Comparison of ENCODE assay signal across 1 cellular context in the genomic region with DNA sequence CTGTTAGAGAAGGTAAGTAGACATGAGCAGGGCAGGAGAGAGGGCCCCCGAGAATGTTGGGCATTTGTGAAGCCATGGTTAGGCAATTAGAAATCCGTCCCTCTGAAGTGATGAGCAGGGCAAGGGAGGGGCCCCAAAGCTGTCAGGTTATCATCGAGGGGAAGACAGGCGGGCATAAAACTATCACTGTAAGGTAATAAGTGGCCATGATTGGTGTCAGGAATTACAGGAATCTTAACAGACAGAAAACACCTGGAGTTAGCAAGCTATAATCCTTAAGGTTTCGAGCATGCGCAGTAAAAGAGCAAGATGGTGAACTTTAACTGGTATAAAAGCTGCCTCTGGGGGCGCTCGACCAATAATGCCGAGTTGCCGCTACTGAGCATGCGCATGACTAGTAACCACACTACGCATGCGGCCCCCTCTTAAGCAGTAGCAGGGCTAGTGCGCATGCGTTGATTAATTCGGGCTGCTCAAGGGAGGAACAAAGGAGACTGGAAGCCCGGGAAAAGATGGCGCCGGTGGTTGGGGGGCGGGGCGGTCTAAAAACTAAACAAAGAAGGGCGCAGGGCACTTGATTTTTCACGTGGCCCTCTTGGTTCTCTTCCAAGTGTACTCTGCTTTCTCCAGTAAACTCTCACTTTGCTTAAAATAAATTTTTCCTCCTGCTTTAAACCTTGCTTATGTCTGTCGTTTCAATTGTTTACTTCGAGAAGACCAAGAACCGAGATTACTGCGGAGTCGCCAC.
TF ChIP-seq lines count a peak whose summit lies in the region.

No MANE protein-coding gene starts in this region.

TF ChIP-seq in GM12878, 131 proteins besides CTCF, POLR2A, EP300 and RAD21 (continued from another document and continues in another):
- TF ChIP-seq, protein P1, sequence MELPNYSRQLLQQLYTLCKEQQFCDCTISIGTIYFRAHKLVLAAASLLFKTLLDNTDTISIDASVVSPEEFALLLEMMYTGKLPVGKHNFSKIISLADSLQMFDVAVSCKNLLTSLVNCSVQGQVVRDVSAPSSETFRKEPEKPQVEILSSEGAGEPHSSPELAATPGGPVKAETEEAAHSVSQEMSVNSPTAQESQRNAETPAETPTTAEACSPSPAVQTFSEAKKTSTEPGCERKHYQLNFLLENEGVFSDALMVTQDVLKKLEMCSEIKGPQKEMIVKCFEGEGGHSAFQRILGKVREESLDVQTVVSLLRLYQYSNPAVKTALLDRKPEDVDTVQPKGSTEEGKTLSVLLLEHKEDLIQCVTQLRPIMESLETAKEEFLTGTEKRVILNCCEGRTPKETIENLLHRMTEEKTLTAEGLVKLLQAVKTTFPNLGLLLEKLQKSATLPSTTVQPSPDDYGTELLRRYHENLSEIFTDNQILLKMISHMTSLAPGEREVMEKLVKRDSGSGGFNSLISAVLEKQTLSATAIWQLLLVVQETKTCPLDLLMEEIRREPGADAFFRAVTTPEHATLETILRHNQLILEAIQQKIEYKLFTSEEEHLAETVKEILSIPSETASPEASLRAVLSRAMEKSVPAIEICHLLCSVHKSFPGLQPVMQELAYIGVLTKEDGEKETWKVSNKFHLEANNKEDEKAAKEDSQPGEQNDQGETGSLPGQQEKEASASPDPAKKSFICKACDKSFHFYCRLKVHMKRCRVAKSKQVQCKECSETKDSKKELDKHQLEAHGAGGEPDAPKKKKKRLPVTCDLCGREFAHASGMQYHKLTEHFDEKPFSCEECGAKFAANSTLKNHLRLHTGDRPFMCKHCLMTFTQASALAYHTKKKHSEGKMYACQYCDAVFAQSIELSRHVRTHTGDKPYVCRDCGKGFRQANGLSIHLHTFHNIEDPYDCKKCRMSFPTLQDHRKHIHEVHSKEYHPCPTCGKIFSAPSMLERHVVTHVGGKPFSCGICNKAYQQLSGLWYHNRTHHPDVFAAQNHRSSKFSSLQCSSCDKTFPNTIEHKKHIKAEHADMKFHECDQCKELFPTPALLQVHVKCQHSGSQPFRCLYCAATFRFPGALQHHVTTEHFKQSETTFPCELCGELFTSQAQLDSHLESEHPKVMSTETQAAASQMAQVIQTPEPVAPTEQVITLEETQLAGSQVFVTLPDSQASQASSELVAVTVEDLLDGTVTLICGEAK (IDR thresholded peaks at IDR 0.05; ENCODE audit: borderline replicate concordance): no peak
- TF ChIP-seq SIX5 (IDR thresholded peaks at IDR 0.05; ENCODE audit: low read depth, low read length, severe bottlenecking): no peak
- peak; percentile 15; the same call in 1 of the 2 replicates for TF ChIP-seq TBL1XR1 (IDR thresholded peaks at IDR 0.05; ENCODE audit: low read depth, low read length)
- TF ChIP-seq, protein P2, sequence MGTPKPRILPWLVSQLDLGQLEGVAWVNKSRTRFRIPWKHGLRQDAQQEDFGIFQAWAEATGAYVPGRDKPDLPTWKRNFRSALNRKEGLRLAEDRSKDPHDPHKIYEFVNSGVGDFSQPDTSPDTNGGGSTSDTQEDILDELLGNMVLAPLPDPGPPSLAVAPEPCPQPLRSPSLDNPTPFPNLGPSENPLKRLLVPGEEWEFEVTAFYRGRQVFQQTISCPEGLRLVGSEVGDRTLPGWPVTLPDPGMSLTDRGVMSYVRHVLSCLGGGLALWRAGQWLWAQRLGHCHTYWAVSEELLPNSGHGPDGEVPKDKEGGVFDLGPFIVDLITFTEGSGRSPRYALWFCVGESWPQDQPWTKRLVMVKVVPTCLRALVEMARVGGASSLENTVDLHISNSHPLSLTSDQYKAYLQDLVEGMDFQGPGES (IDR thresholded peaks at IDR 0.05): no peak
- TF ChIP-seq, protein P3, sequence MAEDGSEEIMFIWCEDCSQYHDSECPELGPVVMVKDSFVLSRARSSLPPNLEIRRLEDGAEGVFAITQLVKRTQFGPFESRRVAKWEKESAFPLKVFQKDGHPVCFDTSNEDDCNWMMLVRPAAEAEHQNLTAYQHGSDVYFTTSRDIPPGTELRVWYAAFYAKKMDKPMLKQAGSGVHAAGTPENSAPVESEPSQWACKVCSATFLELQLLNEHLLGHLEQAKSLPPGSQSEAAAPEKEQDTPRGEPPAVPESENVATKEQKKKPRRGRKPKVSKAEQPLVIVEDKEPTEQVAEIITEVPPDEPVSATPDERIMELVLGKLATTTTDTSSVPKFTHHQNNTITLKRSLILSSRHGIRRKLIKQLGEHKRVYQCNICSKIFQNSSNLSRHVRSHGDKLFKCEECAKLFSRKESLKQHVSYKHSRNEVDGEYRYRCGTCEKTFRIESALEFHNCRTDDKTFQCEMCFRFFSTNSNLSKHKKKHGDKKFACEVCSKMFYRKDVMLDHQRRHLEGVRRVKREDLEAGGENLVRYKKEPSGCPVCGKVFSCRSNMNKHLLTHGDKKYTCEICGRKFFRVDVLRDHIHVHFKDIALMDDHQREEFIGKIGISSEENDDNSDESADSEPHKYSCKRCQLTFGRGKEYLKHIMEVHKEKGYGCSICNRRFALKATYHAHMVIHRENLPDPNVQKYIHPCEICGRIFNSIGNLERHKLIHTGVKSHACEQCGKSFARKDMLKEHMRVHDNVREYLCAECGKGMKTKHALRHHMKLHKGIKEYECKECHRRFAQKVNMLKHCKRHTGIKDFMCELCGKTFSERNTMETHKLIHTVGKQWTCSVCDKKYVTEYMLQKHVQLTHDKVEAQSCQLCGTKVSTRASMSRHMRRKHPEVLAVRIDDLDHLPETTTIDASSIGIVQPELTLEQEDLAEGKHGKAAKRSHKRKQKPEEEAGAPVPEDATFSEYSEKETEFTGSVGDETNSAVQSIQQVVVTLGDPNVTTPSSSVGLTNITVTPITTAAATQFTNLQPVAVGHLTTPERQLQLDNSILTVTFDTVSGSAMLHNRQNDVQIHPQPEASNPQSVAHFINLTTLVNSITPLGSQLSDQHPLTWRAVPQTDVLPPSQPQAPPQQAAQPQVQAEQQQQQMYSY (CRISPR knock-in tag; IDR thresholded peaks at IDR 0.05): no peak; the same call in 1 of the 2 replicates
- TF ChIP-seq, protein P4, sequence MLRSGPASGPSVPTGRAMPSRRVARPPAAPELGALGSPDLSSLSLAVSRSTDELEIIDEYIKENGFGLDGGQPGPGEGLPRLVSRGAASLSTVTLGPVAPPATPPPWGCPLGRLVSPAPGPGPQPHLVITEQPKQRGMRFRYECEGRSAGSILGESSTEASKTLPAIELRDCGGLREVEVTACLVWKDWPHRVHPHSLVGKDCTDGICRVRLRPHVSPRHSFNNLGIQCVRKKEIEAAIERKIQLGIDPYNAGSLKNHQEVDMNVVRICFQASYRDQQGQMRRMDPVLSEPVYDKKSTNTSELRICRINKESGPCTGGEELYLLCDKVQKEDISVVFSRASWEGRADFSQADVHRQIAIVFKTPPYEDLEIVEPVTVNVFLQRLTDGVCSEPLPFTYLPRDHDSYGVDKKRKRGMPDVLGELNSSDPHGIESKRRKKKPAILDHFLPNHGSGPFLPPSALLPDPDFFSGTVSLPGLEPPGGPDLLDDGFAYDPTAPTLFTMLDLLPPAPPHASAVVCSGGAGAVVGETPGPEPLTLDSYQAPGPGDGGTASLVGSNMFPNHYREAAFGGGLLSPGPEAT (IDR thresholded peaks at IDR 0.05; ENCODE audit: low read depth): no peak; the same call in none of the 2 replicates
- TF ChIP-seq, protein P5, sequence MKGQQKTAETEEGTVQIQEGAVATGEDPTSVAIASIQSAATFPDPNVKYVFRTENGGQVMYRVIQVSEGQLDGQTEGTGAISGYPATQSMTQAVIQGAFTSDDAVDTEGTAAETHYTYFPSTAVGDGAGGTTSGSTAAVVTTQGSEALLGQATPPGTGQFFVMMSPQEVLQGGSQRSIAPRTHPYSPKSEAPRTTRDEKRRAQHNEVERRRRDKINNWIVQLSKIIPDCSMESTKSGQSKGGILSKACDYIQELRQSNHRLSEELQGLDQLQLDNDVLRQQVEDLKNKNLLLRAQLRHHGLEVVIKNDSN (IDR thresholded peaks at IDR 0.05; ENCODE audit: borderline replicate concordance, extremely low read length, insufficient read depth, low read depth, low read length): no peak
- TF ChIP-seq, protein P6, sequence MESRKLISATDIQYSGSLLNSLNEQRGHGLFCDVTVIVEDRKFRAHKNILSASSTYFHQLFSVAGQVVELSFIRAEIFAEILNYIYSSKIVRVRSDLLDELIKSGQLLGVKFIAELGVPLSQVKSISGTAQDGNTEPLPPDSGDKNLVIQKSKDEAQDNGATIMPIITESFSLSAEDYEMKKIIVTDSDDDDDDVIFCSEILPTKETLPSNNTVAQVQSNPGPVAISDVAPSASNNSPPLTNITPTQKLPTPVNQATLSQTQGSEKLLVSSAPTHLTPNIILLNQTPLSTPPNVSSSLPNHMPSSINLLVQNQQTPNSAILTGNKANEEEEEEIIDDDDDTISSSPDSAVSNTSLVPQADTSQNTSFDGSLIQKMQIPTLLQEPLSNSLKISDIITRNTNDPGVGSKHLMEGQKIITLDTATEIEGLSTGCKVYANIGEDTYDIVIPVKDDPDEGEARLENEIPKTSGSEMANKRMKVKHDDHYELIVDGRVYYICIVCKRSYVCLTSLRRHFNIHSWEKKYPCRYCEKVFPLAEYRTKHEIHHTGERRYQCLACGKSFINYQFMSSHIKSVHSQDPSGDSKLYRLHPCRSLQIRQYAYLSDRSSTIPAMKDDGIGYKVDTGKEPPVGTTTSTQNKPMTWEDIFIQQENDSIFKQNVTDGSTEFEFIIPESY (IDR thresholded peaks at IDR 0.05): no peak
- no peak for TF ChIP-seq ESRRA (IDR thresholded peaks at IDR 0.05; ENCODE audit: low read length)
- TF ChIP-seq TCF7 (IDR thresholded peaks at IDR 0.05; ENCODE audit: borderline replicate concordance): no peak
- no peak for TF ChIP-seq GATAD2B (conservative IDR thresholded peaks at IDR 0.05; ENCODE audit: low read depth)
- TF ChIP-seq LARP7 (IDR thresholded peaks at IDR 0.05): no peak
- TF ChIP-seq ETV6 (conservative IDR thresholded peaks at IDR 0.05 in 1 of 2, IDR thresholded peaks at IDR 0.05 in 1 of 2; ENCODE audit: borderline replicate concordance in 1 of 2, low read depth in 1 of 2): no peak
- TF ChIP-seq NBN (IDR thresholded peaks at IDR 0.05): no peak
- TF ChIP-seq SMARCA5 (IDR thresholded peaks at IDR 0.05): no peak
- no peak for TF ChIP-seq MYB (IDR thresholded peaks at IDR 0.05; ENCODE audit: borderline replicate concordance, low read depth, low read length)
- TF ChIP-seq, protein P7, sequence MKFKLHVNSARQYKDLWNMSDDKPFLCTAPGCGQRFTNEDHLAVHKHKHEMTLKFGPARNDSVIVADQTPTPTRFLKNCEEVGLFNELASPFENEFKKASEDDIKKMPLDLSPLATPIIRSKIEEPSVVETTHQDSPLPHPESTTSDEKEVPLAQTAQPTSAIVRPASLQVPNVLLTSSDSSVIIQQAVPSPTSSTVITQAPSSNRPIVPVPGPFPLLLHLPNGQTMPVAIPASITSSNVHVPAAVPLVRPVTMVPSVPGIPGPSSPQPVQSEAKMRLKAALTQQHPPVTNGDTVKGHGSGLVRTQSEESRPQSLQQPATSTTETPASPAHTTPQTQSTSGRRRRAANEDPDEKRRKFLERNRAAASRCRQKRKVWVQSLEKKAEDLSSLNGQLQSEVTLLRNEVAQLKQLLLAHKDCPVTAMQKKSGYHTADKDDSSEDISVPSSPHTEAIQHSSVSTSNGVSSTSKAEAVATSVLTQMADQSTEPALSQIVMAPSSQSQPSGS (IDR thresholded peaks at IDR 0.05; ENCODE audit: low read length): no peak
- no peak for TF ChIP-seq SREBF1 (IDR thresholded peaks at IDR 0.05; ENCODE audit: low read length)
- no peak for TF ChIP-seq ZSCAN29 (IDR thresholded peaks at IDR 0.05)
- no peak for TF ChIP-seq NFYA (IDR thresholded peaks at IDR 0.05; ENCODE audit: borderline replicate concordance, low read depth, low read length)
- no peak for TF ChIP-seq ASH2L (IDR thresholded peaks at IDR 0.05; ENCODE audit: borderline replicate concordance, low read depth)
- no peak for TF ChIP-seq CBX3 (IDR thresholded peaks at IDR 0.05; ENCODE audit: borderline replicate concordance, low read depth)
- 0 out of 2 replicates have a peak, but pooled peaks have one; percentile 53 for TF ChIP-seq CHD2 (IDR thresholded peaks at IDR 0.05; ENCODE audit: borderline replicate concordance, low read depth, low read length)
- no peak for TF ChIP-seq ZNF384 (IDR thresholded peaks at IDR 0.05; ENCODE audit: borderline replicate concordance, low read depth, low read length)
- TF ChIP-seq CEBPB (IDR thresholded peaks at IDR 0.05; ENCODE audit: borderline replicate concordance in 1 of 2, low read depth in 2 of 2, low read length in 2 of 2): no peak
- TF ChIP-seq, protein P8, sequence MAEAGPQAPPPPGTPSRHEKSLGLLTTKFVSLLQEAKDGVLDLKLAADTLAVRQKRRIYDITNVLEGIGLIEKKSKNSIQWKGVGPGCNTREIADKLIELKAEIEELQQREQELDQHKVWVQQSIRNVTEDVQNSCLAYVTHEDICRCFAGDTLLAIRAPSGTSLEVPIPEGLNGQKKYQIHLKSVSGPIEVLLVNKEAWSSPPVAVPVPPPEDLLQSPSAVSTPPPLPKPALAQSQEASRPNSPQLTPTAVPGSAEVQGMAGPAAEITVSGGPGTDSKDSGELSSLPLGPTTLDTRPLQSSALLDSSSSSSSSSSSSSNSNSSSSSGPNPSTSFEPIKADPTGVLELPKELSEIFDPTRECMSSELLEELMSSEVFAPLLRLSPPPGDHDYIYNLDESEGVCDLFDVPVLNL (IDR thresholded peaks at IDR 0.05; ENCODE audit: low read depth, low read length): no peak
- TF ChIP-seq HCFC1 (IDR thresholded peaks at IDR 0.05; ENCODE audit: low read length): peak; percentile 47; the same call in 1 of the 2 replicates
- TF ChIP-seq, protein P9, sequence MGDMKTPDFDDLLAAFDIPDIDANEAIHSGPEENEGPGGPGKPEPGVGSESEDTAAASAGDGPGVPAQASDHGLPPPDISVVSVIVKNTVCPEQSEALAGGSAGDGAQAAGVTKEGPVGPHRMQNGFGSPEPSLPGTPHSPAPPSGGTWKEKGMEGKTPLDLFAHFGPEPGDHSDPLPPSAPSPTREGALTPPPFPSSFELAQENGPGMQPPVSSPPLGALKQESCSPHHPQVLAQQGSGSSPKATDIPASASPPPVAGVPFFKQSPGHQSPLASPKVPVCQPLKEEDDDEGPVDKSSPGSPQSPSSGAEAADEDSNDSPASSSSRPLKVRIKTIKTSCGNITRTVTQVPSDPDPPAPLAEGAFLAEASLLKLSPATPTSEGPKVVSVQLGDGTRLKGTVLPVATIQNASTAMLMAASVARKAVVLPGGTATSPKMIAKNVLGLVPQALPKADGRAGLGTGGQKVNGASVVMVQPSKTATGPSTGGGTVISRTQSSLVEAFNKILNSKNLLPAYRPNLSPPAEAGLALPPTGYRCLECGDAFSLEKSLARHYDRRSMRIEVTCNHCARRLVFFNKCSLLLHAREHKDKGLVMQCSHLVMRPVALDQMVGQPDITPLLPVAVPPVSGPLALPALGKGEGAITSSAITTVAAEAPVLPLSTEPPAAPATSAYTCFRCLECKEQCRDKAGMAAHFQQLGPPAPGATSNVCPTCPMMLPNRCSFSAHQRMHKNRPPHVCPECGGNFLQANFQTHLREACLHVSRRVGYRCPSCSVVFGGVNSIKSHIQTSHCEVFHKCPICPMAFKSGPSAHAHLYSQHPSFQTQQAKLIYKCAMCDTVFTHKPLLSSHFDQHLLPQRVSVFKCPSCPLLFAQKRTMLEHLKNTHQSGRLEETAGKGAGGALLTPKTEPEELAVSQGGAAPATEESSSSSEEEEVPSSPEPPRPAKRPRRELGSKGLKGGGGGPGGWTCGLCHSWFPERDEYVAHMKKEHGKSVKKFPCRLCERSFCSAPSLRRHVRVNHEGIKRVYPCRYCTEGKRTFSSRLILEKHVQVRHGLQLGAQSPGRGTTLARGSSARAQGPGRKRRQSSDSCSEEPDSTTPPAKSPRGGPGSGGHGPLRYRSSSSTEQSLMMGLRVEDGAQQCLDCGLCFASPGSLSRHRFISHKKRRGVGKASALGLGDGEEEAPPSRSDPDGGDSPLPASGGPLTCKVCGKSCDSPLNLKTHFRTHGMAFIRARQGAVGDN (IDR thresholded peaks at IDR 0.05): no peak; the same call in 1 of the 2 replicates
- TF ChIP-seq CBX5 (IDR thresholded peaks at IDR 0.05; ENCODE audit: low read depth): no peak
- TF ChIP-seq CBFB (IDR thresholded peaks at IDR 0.05; ENCODE audit: low read depth): no peak; the same call in 1 of the 2 replicates
